26 cellular contexts compared by ENCODE assay signal in the genomic region with DNA sequence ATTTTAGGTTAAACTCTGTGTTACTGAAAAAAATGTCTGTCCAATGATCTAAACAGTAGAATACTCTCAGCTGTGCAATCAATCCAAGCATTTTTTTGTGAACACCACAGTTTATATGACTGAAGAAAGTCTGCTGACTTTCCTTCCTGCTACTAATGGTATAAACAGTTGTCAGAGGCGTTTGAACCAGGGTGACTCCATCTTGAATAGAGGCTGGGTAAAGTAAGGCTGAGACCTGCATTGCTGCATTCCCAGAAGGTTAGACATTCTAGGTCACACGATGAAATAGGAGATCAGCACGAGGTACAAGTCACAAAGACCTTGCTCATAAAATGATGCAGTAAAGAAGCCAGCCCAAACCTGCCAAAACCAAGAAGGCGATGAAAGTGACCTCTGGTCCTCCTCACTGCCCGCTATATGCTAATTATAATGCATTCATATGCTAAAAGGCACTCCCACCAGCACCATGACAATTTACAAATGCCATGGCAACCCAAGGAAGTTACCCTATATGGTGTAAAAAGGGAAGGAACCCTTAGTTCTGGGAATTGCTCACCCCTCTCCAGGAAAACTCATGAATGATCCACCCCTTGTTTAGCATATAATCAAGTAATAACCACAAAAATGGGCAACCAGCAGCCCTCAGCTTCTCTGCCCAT. TPM values are rescaled to one million over a fixed set of nuclear protein-coding genes. Genes with fewer than 3 reads are reported as not detected.
DNase-seq lines count a peak whose midpoint lies in the region; ATAC-seq, FAIRE-seq and TF ChIP-seq lines count a peak whose summit lies in the region.
"Had no signal": no experiment of that assay in that cellular context is flagged by ENCODE, and none has a peak within 500 bp of the region (broad histone marks: within the 10 kb centered on the region; RNA-seq: fewer than 3 reads in every experiment).

No MANE protein-coding gene starts in this region.

- no peak for TF ChIP-seq EP300 in K562 (IDR thresholded peaks at IDR 0.05; ENCODE audit: low read length)

- peaks cover 28% of the 10 kb centered on the region for H3K4me1 Mint-ChIP-seq in GM23338

- H3K79me2 ChIP-seq in GM23338 (replicated peaks; ENCODE audit: insufficient read depth) (no peaks in the 10 kb centered on the region), K562 (ENCODE audit: control insufficient read depth, insufficient read depth, low read length) (no peaks in the 10 kb centered on the region), mesendoderm (ENCODE audit: control insufficient read depth, insufficient read depth, low read length) (no peaks in the 10 kb centered on the region), PC-3 (ENCODE audit: low read length) (no peaks in the 10 kb centered on the region)

- H2AK5ac ChIP-seq in mesendoderm (ENCODE audit: low read length), result no peak overlapping the region

- peaks cover 20% of the 10 kb centered on the region for H3K9me2 ChIP-seq in GM23338 (ENCODE audit: insufficient read depth)
- H3K9me2 ChIP-seq in PC-3 (replicated peaks; ENCODE audit: low read length), result no peaks in the 10 kb centered on the region

- H3K23ac ChIP-seq in mesendoderm (ENCODE audit: low read length), result no peak overlapping the region

- 0% methylated on average over 5 of the region's 5 CpGs for WGBS in K562 (ENCODE audit: insufficient coverage, low coverage, missing lambda C conversion rate)
- WGBS in mesendoderm (ENCODE audit: extremely low coverage, insufficient coverage, low lambda C conversion rate), result no CpG with 5 or more reads among the region's 5 CpGs

- H4K20me1 ChIP-seq in GM23338 (replicated peaks; ENCODE audit: insufficient read depth), result no peaks in the 10 kb centered on the region
- H4K20me1 ChIP-seq in K562 (replicated peaks; ENCODE audit: control insufficient read depth, insufficient read depth, low read length), result no peaks in the 10 kb centered on the region
- no peaks in the 10 kb centered on the region for H4K20me1 ChIP-seq in PC-3 (ENCODE audit: low read length)
- H4K20me1 ChIP-seq: BLaER1 treated with 17β-estradiol and CSF1 and Interleukin-3, amounts not matched to agents 10 nM and 100 nM had no signal

- TF ChIP-seq CTCF in GM23338 (conservative IDR thresholded peaks at IDR 0.05; ENCODE audit: low read depth in 2 of 2) (no peak), K562 (IDR thresholded peaks at IDR 0.05 in 2 of 3, conservative IDR thresholded peaks at IDR 0.05 in 1 of 3; ENCODE audit: insufficient read depth in 2 of 3, low read depth in 1 of 3, low read length in 3 of 3) (no peak), epithelial cell of esophagus (IDR thresholded peaks at IDR 0.05; ENCODE audit: insufficient read depth, low read depth, low read length, missing control alignments) (no peak), PC-3 (conservative IDR thresholded peaks at IDR 0.05; ENCODE audit: low read depth, low read length) (no peak), ascending aorta (IDR thresholded peaks at IDR 0.05) (no peak)

- H3F3A ChIP-seq in GM23338 (replicated peaks; ENCODE audit: low read depth), result no peaks in the 10 kb centered on the region
- no peaks in the 10 kb centered on the region for H3F3A ChIP-seq in PC-3 (ENCODE audit: low read length, unreplicated experiment)

- H3K36me3 Mint-ChIP-seq in GM23338 (ENCODE audit: low read depth), result no peaks in the 10 kb centered on the region
- H3K36me3 Mint-ChIP-seq: CD14-positive monocyte had no signal

- peaks cover 2% of the 10 kb centered on the region for H3K27me3 Mint-ChIP-seq in GM23338 (ENCODE audit: insufficient read depth, low read depth, poor library complexity)

- in situ Hi-C loops in K562 (cut with MboI), result no loop called here

- H3K56ac ChIP-seq in mesendoderm (ENCODE audit: low read length), result no peak overlapping the region

- no peaks in the 10 kb centered on the region for H3K9me1 ChIP-seq in K562 (ENCODE audit: control insufficient read depth, insufficient read depth, low read length)

- POLR2A ChIA-PET in K562 (lab: Yijun Ruan, JAX), result no interaction called here
- POLR2A ChIA-PET in PC-3 (lab: Charles Lee; ENCODE audit: unreplicated experiment), result no interaction called here

- FAIRE-seq in K562 (lab: Jason Lieb, UNC), result no peak
- FAIRE-seq: A549, D721Med, GM12891, GM18507 had no signal

- peaks cover 18% of the 10 kb centered on the region; the same call in 1 of the 2 replicates for H3K4me1 ChIP-seq in GM23338 (ENCODE audit: insufficient read depth)
- no peaks in the 10 kb centered on the region; a peak in 1 of 5 replicates for H3K4me1 ChIP-seq in K562 (replicated peaks in 1 of 2; ENCODE audit: control insufficient read depth in 2 of 2, insufficient read depth in 2 of 2, low read length in 2 of 2)
- H3K4me1 ChIP-seq in mesendoderm (ENCODE audit: control insufficient read depth, low read depth, low read length), result no peaks in the 10 kb centered on the region
- H3K4me1 ChIP-seq in PC-3 (ENCODE audit: insufficient read depth, low read length), result no peaks in the 10 kb centered on the region
- H3K4me1 ChIP-seq in ascending aorta, result no peaks in the 10 kb centered on the region
- H3K4me1 ChIP-seq: A549, BE2C had no signal

- no peak overlapping the region for H3K4me3 Mint-ChIP-seq in GM23338
- H3K4me3 Mint-ChIP-seq: CD14-positive monocyte; CD4-positive, alpha-beta T cell; CD8-positive, alpha-beta memory T cell; H9 had no signal

- no peak overlapping the region for H2BK120ac ChIP-seq in mesendoderm (ENCODE audit: low read depth, low read length)

- TF ChIP-seq POLR2A in K562 (conservative IDR thresholded peaks at IDR 0.05), result no peak

- H2AFZ ChIP-seq in GM23338, result no peak overlapping the region
- no peak overlapping the region for H2AFZ ChIP-seq in K562 (ENCODE audit: low read depth, low read length)
- H2AFZ ChIP-seq in PC-3 (ENCODE audit: low read length), result no peak overlapping the region

- BruUV-seq in K562 (replicated peaks; lab: Mats Ljungman, UMichigan) (no TSS peak), PC-3 (replicated peaks; lab: Mats Ljungman, UMichigan) (no TSS peak)

- H3K36me3 ChIP-seq in GM23338 (ENCODE audit: insufficient read depth) (no peaks in the 10 kb centered on the region), K562 (ENCODE audit: control insufficient read depth, insufficient read depth, low read length) (no peaks in the 10 kb centered on the region), mesendoderm (ENCODE audit: control insufficient read depth, insufficient read depth, low read length) (no peaks in the 10 kb centered on the region), PC-3 (ENCODE audit: low read depth, low read length) (no peaks in the 10 kb centered on the region), ascending aorta (no peaks in the 10 kb centered on the region)
- H3K36me3 ChIP-seq: BE2C; BLaER1 treated with 17β-estradiol and CSF1 and Interleukin-3, amounts not matched to agents 10 nM and 100 nM had no signal

- DNase-seq in GM23338 (ENCODE audit: low spot score) (peak; percentile 53), K562 (ENCODE audit: extremely low read depth in 1 of 4, low spot score in 3 of 4) (no peak), epithelial cell of esophagus (ENCODE audit: low read depth) (peak; percentile 2), mesendoderm (peak; percentile 25), PC-3 (no peak), ascending aorta (ENCODE audit: low spot score in 2 of 2) (no peak)
- DNase-seq: 8988T; ACHN; AML-193; BE2C; CD4-positive, alpha-beta T cell; CD8-positive, alpha-beta memory T cell; DMS 273 treated with DMSO at 0.1 percent for 48 hours; DMS79; EL; GDM1; H9 had no signal

- no peaks in the 10 kb centered on the region for H3K9me3 Mint-ChIP-seq in GM23338
- H3K9me3 Mint-ChIP-seq: CD4-positive, alpha-beta T cell; H9 had no signal

- H3K4me3 ChIP-seq in GM23338 (no peak overlapping the region), K562 (no peak overlapping the region), epithelial cell of esophagus (ENCODE audit: low read length) (no peak overlapping the region), mesendoderm (ENCODE audit: low read length) (no peak overlapping the region), PC-3 (ENCODE audit: low read length) (no peak overlapping the region), ascending aorta (no peak overlapping the region)
- H3K4me3 ChIP-seq: A549; BLaER1 treated with 17β-estradiol and CSF1 and Interleukin-3, amounts not matched to agents 10 nM and 100 nM had no signal

- no peak overlapping the region for H3K27ac Mint-ChIP-seq in GM23338
- H3K27ac Mint-ChIP-seq: CD14-positive monocyte; CD4-positive, alpha-beta T cell; CD8-positive, alpha-beta memory T cell; H9 had no signal

- H3K79me1 ChIP-seq in mesendoderm (ENCODE audit: low read length), result no peaks in the 10 kb centered on the region

- CTCF ChIA-PET in K562 (lab: Yijun Ruan, JAX; ENCODE audit: low intra/inter-chr PET ratio), result no interaction called here
- CTCF ChIA-PET in PC-3 (lab: Charles Lee), result no interaction called here

- TF ChIP-seq RAD21 in K562 (CRISPR knock-in tag; conservative IDR thresholded peaks at IDR 0.05 in 1 of 2, IDR thresholded peaks at IDR 0.05 in 1 of 2), result no peak

- peak; percentile 53; the same call in 2 of the 3 replicates for ATAC-seq in GM23338
- ATAC-seq in K562, result no peak
- ATAC-seq in PC-3, result no peak
- ATAC-seq in HG02571 (IDR thresholded peaks at IDR 0.05; ENCODE audit: unreplicated experiment), result no peak
- no peak for ATAC-seq in GM19328 (IDR thresholded peaks at IDR 0.05; ENCODE audit: unreplicated experiment)
- ATAC-seq: A549, HCT116 had no signal

- no peak overlapping the region for H4K5ac ChIP-seq in mesendoderm (ENCODE audit: low read length)

- no peak overlapping the region for H3K4ac ChIP-seq in mesendoderm (ENCODE audit: low read depth, low read length)

- no peak overlapping the region for H4K8ac ChIP-seq in mesendoderm (ENCODE audit: low read depth, low read length)

- H3K27me3 ChIP-seq in GM23338 (ENCODE audit: insufficient read depth) (no peaks in the 10 kb centered on the region), K562 (ENCODE audit: control insufficient read depth in 2 of 2, insufficient read depth in 2 of 2, low read length in 2 of 2) (peaks cover 0 to 8% of the 10 kb centered on the region in 2 experiments; a peak in 3 of 5 replicates), mesendoderm (ENCODE audit: insufficient read depth, low read length, poor library complexity) (no peaks in the 10 kb centered on the region), PC-3 (ENCODE audit: low read length) (peaks cover 87% of the 10 kb centered on the region), ascending aorta (no peaks in the 10 kb centered on the region)
- H3K27me3 ChIP-seq: BE2C; BLaER1 treated with 17β-estradiol and CSF1 and Interleukin-3, amounts not matched to agents 10 nM and 100 nM had no signal

- H2BK5ac ChIP-seq in mesendoderm (ENCODE audit: low read length), result no peak overlapping the region

- H3K18ac ChIP-seq in mesendoderm (ENCODE audit: low read length), result no peak overlapping the region

- intact Hi-C loops in K562 (cut with micrococcal nuclease) (no loop called here), PC-3 (cut with micrococcal nuclease) (no loop called here), ascending aorta (cut with DNase I) (no loop called here)

- H3K9ac ChIP-seq in K562 (ENCODE audit: insufficient read depth in 1 of 2, low read depth in 2 of 2, low read length in 2 of 2), result no peak overlapping the region
- no peak overlapping the region for H3K9ac ChIP-seq in mesendoderm (ENCODE audit: low read length)
- H3K9ac ChIP-seq in PC-3 (ENCODE audit: low read length), result no peak overlapping the region
- H3K9ac ChIP-seq: BLaER1 treated with 17β-estradiol and CSF1 and Interleukin-3, amounts not matched to agents 10 nM and 100 nM had no signal

- no peak overlapping the region for H3K4me2 ChIP-seq in GM23338
- H3K4me2 ChIP-seq in K562 (ENCODE audit: insufficient read depth, low read length), result no peak overlapping the region
- H3K4me2 ChIP-seq in mesendoderm (ENCODE audit: low read length), result no peak overlapping the region
- H3K4me2 ChIP-seq in PC-3 (ENCODE audit: low read length), result no peak overlapping the region
- H3K4me2 ChIP-seq: A549; BLaER1 treated with 17β-estradiol and CSF1 and Interleukin-3, amounts not matched to agents 10 nM and 100 nM had no signal

- H3K27ac ChIP-seq in GM23338 (ENCODE audit: low read depth) (no peak overlapping the region), K562 (ENCODE audit: extremely low read depth, low read depth, low read length) (no peak overlapping the region), mesendoderm (ENCODE audit: low read depth, low read length) (no peak overlapping the region), PC-3 (ENCODE audit: low read length) (no peak overlapping the region), ascending aorta (no peak overlapping the region)
- H3K27ac ChIP-seq: A549 had no signal

- H2BK15ac ChIP-seq in mesendoderm (replicated peaks; ENCODE audit: low read depth), result no peak overlapping the region

- H3K9me3 ChIP-seq in K562 (replicated peaks; ENCODE audit: control insufficient read depth, insufficient read depth, low read depth, low read length) (no peaks in the 10 kb centered on the region), PC-3 (ENCODE audit: low read length) (no peaks in the 10 kb centered on the region), ascending aorta (no peaks in the 10 kb centered on the region)
- H3K9me3 ChIP-seq: A549, BE2C had no signal

RNA-seq across cellular contexts. Expression of gene POU3F3, which starts 31.3 kb away (rescaled TPM):
- 0.24 TPM in 1 of 2 replicates, not detected in the other for total RNA-seq in GM23338 (2014; rRNA removed; shearing (Covaris generic))
- 0.06 and 0.14 TPM in 2 replicates for polyA plus RNA-seq in GM23338 (2016; fragmentation: Nextera tagmentation; extraction: Ambion mirVana)
- total RNA-seq in K562 (2011; cell fraction: chromatin; rRNA removed; ENCODE audit: low replicate concordance), result not detected in 2 replicates
- not detected in 2 replicates for total RNA-seq in K562 (2011; cell fraction: nucleolus; rRNA removed)
- total RNA-seq in K562 (2011; cell fraction: nucleoplasm; rRNA removed), result not detected in 2 replicates
- total RNA-seq in K562 (2014; rRNA removed), result not detected in 2 replicates
- not detected in 2 replicates for total RNA-seq in K562 (2014; rRNA removed; fragmentation: Illumina TruSeq; extraction: Trizol)
- total RNA-seq in K562 (2015; rRNA removed; fragmentation: Illumina TruSeq; extraction: Trizol), result not detected in 2 replicates
- not detected in 2 replicates for total RNA-seq in K562 (2021)
- not detected in 2 replicates for polyA plus RNA-seq in K562 (2011; rRNA removed)
- polyA plus RNA-seq in K562 (2011; cell fraction: cytosol; rRNA removed), result not detected in 2 replicates
- polyA plus RNA-seq in K562 (2011; cell fraction: nucleus; rRNA removed), result not detected in 2 replicates
- polyA plus RNA-seq in K562 (2012), result not detected in 2 replicates
- not detected in 2 replicates for polyA plus RNA-seq in K562 (2014; fragmentation: Illumina TruSeq; extraction: Trizol)
- polyA plus RNA-seq in K562 (2014; fragmentation: Nextera tagmentation; extraction: Ambion mirVana), result not detected
- polyA plus RNA-seq in K562 (2014; rRNA removed), result not detected in 2 replicates
- polyA minus RNA-seq in K562 (2011; rRNA and poly(A)+ RNA removed), result not detected in 2 replicates
- not detected in 2 replicates for polyA minus RNA-seq in K562 (2011; cell fraction: cytosol; rRNA and poly(A)+ RNA removed)
- not detected in 2 replicates for polyA minus RNA-seq in K562 (2011; cell fraction: nucleus; rRNA and poly(A)+ RNA removed)
- 0.06 TPM for polyA plus RNA-seq in mesendoderm (2013, experiment 1 of 2)
- 0.06 TPM for polyA plus RNA-seq in mesendoderm (2013, experiment 2 of 2)
- not detected in 2 replicates for total RNA-seq in PC-3 (2014; rRNA removed)
- 0.21 TPM for total RNA-seq in ascending aorta
- total RNA-seq: CD4-positive, alpha-beta T cell; CD8-positive, alpha-beta memory T cell; H9 had no signal
- polyA plus RNA-seq: CD14-positive monocyte; CD8-positive, alpha-beta memory T cell had no signal

Comparison
In these comparisons a context has a peak if more than half of its experiments do, and no peak if none do; other contexts are left out.
1. DNase-seq: peak in GM23338 (single experiment), epithelial cell of esophagus (single experiment) and mesendoderm (single experiment); none in K562 (0 of 4), PC-3 (single experiment) and ascending aorta (0 of 2).